2 cellular contexts compared by ENCODE assay signal in genomic region chr6:82362868-82363267, GRCh38.
TF ChIP-seq lines count a peak whose summit lies in the region.

No MANE protein-coding gene starts in this region.

TF ChIP-seq in GM12878, 131 proteins besides CTCF, POLR2A, EP300 and RAD21 (continues in another document):
- TF ChIP-seq KDM1A (IDR thresholded peaks at IDR 0.05; ENCODE audit: borderline replicate concordance): no peak
- TF ChIP-seq IRF3 (IDR thresholded peaks at IDR 0.05): no peak
- TF ChIP-seq PAX8 (IDR thresholded peaks at IDR 0.05): no peak
- no peak for TF ChIP-seq FOXM1 (IDR thresholded peaks at IDR 0.05; ENCODE audit: low read depth, low read length)
- no peak for TF ChIP-seq CHD4 (IDR thresholded peaks at IDR 0.05)
- TF ChIP-seq, protein P1, sequence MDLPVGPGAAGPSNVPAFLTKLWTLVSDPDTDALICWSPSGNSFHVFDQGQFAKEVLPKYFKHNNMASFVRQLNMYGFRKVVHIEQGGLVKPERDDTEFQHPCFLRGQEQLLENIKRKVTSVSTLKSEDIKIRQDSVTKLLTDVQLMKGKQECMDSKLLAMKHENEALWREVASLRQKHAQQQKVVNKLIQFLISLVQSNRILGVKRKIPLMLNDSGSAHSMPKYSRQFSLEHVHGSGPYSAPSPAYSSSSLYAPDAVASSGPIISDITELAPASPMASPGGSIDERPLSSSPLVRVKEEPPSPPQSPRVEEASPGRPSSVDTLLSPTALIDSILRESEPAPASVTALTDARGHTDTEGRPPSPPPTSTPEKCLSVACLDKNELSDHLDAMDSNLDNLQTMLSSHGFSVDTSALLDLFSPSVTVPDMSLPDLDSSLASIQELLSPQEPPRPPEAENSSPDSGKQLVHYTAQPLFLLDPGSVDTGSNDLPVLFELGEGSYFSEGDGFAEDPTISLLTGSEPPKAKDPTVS (IDR thresholded peaks at IDR 0.05; ENCODE audit: low read depth, low read length): no peak
- TF ChIP-seq, protein P2, sequence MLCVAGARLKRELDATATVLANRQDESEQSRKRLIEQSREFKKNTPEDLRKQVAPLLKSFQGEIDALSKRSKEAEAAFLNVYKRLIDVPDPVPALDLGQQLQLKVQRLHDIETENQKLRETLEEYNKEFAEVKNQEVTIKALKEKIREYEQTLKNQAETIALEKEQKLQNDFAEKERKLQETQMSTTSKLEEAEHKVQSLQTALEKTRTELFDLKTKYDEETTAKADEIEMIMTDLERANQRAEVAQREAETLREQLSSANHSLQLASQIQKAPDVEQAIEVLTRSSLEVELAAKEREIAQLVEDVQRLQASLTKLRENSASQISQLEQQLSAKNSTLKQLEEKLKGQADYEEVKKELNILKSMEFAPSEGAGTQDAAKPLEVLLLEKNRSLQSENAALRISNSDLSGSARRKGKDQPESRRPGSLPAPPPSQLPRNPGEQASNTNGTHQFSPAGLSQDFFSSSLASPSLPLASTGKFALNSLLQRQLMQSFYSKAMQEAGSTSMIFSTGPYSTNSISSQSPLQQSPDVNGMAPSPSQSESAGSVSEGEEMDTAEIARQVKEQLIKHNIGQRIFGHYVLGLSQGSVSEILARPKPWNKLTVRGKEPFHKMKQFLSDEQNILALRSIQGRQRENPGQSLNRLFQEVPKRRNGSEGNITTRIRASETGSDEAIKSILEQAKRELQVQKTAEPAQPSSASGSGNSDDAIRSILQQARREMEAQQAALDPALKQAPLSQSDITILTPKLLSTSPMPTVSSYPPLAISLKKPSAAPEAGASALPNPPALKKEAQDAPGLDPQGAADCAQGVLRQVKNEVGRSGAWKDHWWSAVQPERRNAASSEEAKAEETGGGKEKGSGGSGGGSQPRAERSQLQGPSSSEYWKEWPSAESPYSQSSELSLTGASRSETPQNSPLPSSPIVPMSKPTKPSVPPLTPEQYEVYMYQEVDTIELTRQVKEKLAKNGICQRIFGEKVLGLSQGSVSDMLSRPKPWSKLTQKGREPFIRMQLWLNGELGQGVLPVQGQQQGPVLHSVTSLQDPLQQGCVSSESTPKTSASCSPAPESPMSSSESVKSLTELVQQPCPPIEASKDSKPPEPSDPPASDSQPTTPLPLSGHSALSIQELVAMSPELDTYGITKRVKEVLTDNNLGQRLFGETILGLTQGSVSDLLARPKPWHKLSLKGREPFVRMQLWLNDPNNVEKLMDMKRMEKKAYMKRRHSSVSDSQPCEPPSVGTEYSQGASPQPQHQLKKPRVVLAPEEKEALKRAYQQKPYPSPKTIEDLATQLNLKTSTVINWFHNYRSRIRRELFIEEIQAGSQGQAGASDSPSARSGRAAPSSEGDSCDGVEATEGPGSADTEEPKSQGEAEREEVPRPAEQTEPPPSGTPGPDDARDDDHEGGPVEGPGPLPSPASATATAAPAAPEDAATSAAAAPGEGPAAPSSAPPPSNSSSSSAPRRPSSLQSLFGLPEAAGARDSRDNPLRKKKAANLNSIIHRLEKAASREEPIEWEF (IDR thresholded peaks at IDR 0.05; ENCODE audit: insufficient replicate concordance, low read depth, low read length): no peak
- TF ChIP-seq POLR2AphosphoS2 (IDR thresholded peaks at IDR 0.05; ENCODE audit: low read depth, low read length): no peak
- TF ChIP-seq, protein P3, sequence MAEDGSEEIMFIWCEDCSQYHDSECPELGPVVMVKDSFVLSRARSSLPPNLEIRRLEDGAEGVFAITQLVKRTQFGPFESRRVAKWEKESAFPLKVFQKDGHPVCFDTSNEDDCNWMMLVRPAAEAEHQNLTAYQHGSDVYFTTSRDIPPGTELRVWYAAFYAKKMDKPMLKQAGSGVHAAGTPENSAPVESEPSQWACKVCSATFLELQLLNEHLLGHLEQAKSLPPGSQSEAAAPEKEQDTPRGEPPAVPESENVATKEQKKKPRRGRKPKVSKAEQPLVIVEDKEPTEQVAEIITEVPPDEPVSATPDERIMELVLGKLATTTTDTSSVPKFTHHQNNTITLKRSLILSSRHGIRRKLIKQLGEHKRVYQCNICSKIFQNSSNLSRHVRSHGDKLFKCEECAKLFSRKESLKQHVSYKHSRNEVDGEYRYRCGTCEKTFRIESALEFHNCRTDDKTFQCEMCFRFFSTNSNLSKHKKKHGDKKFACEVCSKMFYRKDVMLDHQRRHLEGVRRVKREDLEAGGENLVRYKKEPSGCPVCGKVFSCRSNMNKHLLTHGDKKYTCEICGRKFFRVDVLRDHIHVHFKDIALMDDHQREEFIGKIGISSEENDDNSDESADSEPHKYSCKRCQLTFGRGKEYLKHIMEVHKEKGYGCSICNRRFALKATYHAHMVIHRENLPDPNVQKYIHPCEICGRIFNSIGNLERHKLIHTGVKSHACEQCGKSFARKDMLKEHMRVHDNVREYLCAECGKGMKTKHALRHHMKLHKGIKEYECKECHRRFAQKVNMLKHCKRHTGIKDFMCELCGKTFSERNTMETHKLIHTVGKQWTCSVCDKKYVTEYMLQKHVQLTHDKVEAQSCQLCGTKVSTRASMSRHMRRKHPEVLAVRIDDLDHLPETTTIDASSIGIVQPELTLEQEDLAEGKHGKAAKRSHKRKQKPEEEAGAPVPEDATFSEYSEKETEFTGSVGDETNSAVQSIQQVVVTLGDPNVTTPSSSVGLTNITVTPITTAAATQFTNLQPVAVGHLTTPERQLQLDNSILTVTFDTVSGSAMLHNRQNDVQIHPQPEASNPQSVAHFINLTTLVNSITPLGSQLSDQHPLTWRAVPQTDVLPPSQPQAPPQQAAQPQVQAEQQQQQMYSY (CRISPR knock-in tag; IDR thresholded peaks at IDR 0.05): no peak
- no peak for TF ChIP-seq STAT1 (conservative IDR thresholded peaks at IDR 0.05)
- no peak for TF ChIP-seq JUND (IDR thresholded peaks at IDR 0.05; ENCODE audit: low read depth, low read length)
- no peak for TF ChIP-seq BHLHE40 (IDR thresholded peaks at IDR 0.05; ENCODE audit: borderline replicate concordance in 1 of 2, low read depth in 2 of 2, low read length in 1 of 2)
- no peak for TF ChIP-seq MXI1 (IDR thresholded peaks at IDR 0.05; ENCODE audit: low read depth, low read length)

TF ChIP-seq in HEK293T, 16 proteins besides CTCF, POLR2A, EP300 and RAD21:
- no peak for TF ChIP-seq PKNOX1 (IDR thresholded peaks at IDR 0.05)
- TF ChIP-seq SUZ12 (IDR thresholded peaks at IDR 0.05): no peak
- TF ChIP-seq ZNF384 (IDR thresholded peaks at IDR 0.05): no peak
- no peak for TF ChIP-seq ELF4 (IDR thresholded peaks at IDR 0.05)
- no peak for TF ChIP-seq FOXK2 (IDR thresholded peaks at IDR 0.05)
- no peak for TF ChIP-seq BHLHE40 (IDR thresholded peaks at IDR 0.05; ENCODE audit: borderline replicate concordance)
- no peak for TF ChIP-seq ARNT (IDR thresholded peaks at IDR 0.05)
- no peak for TF ChIP-seq FOXA1 (IDR thresholded peaks at IDR 0.05)
- TF ChIP-seq SP1 (IDR thresholded peaks at IDR 0.05): no peak
- TF ChIP-seq CTBP1 (IDR thresholded peaks at IDR 0.05; ENCODE audit: borderline replicate concordance): no peak
- TF ChIP-seq FOXM1 (IDR thresholded peaks at IDR 0.05; ENCODE audit: borderline replicate concordance): no peak
- TF ChIP-seq LEF1 (IDR thresholded peaks at IDR 0.05; ENCODE audit: borderline replicate concordance): no peak
- TF ChIP-seq L3MBTL2 (conservative IDR thresholded peaks at IDR 0.05): no peak
- no peak for TF ChIP-seq NFRKB (IDR thresholded peaks at IDR 0.05)
